Comparison of ENCODE assay signal across 17 cellular contexts in genomic region chr5:62935660-62936059, GRCh38.
DNase-seq lines count a peak whose midpoint lies in the region; ATAC-seq and TF ChIP-seq lines count a peak whose summit lies in the region.
"Had no signal": no experiment of that assay in that cellular context is flagged by ENCODE, and none has a peak within 500 bp of the region (broad histone marks: within the 10 kb centered on the region; RNA-seq: fewer than 3 reads in every experiment).

No MANE protein-coding gene starts in this region.

- H3K4me1 ChIP-seq in Caco-2, result peaks cover 69% of the 10 kb centered on the region
- H3K4me1 ChIP-seq: BLaER1 had no signal

- intact Hi-C loops in Caco-2 (cut with micrococcal nuclease; ENCODE audit: unreplicated experiment), result loop anchor here (5.0 kb wide), 1 partner anchor 143 kb away; no protein-coding TSS in a partner anchor

- H3K9me3 Mint-ChIP-seq in Caco-2 (ENCODE audit: unreplicated experiment), result no peaks in the 10 kb centered on the region
- no peaks in the 10 kb centered on the region for H3K9me3 Mint-ChIP-seq in activated T-cell treated with anti-CD3 and anti-CD28 coated beads, Interleukin-2, amount 50 U/mL, for 4 hours
- H3K9me3 Mint-ChIP-seq: CD4-positive, alpha-beta memory T cell had no signal

- H3K4me3 Mint-ChIP-seq in Caco-2 (ENCODE audit: unreplicated experiment), result no peak overlapping the region
- no peak overlapping the region for H3K4me3 Mint-ChIP-seq in activated T-cell treated with anti-CD3 and anti-CD28 coated beads, Interleukin-2, amount 50 U/mL, for 4 hours
- H3K4me3 Mint-ChIP-seq: CD14-positive monocyte; CD4-positive, alpha-beta memory T cell; HFFc6 had no signal

- no TSS peak for BruUV-seq in Caco-2 (replicated peaks; lab: Mats Ljungman, UMichigan)

- ATAC-seq in left lobe of liver (peak; percentile 67), HG03045 (IDR thresholded peaks at IDR 0.05; ENCODE audit: unreplicated experiment) (no peak)
- no peak for ATAC-seq in activated T-cell treated with anti-CD3 and anti-CD28 coated beads, Interleukin-2, amount 50 U/mL, for 4 hours
- ATAC-seq: GM12878, HCT116 had no signal

- DNase-seq in Caco-2 (no peak), choroid plexus epithelial cell (ENCODE audit: low read depth) (peak; percentile 69), left lobe of liver (ENCODE audit: low spot score) (no peak), renal cortical epithelial cell (ENCODE audit: low read depth) (peak; percentile 46)
- DNase-seq in activated CD4-positive, CD25-positive, alpha-beta regulatory T cell treated with anti-CD3 and anti-CD28 coated beads, Interleukin-2, amount 50 U/mL, for 72 hours, result no peak
- DNase-seq in activated T-cell treated with anti-CD3 and anti-CD28 coated beads, Interleukin-2, amount 50 U/mL, for 4 hours, result no peak
- DNase-seq: 8988T; Calu3; CD4-positive, alpha-beta memory T cell; DND-41; EL; HFFc6 had no signal

- no peaks in the 10 kb centered on the region for H3K27me3 Mint-ChIP-seq in Caco-2 (ENCODE audit: insufficient read depth, unreplicated experiment)
- H3K27me3 Mint-ChIP-seq in activated T-cell treated with anti-CD3 and anti-CD28 coated beads, Interleukin-2, amount 50 U/mL, for 4 hours (ENCODE audit: low read depth), result no peaks in the 10 kb centered on the region

- H3K36me3 Mint-ChIP-seq in Caco-2 (ENCODE audit: insufficient read depth, unreplicated experiment), result peaks cover 10% of the 10 kb centered on the region
- no peaks in the 10 kb centered on the region for H3K36me3 Mint-ChIP-seq in activated T-cell treated with anti-CD3 and anti-CD28 coated beads, Interleukin-2, amount 50 U/mL, for 4 hours (ENCODE audit: insufficient read depth)
- H3K36me3 Mint-ChIP-seq: CD14-positive monocyte; CD4-positive, alpha-beta memory T cell had no signal

- CTCF ChIA-PET in Caco-2 (lab: Charles Lee), result no interaction called here

- TF ChIP-seq CTCF in Caco-2 (IDR thresholded peaks at IDR 0.05; ENCODE audit: insufficient read depth in 1 of 2, low read depth in 1 of 2, low read length in 1 of 2, severe bottlenecking in 1 of 2, unreplicated experiment in 1 of 2) (no peak), choroid plexus epithelial cell (conservative IDR thresholded peaks at IDR 0.05; ENCODE audit: low read depth, low read length) (no peak)

- H3K9me3 ChIP-seq in Caco-2, result peaks cover 12% of the 10 kb centered on the region; the same call in 1 of the 2 replicates
- H3K9me3 ChIP-seq: BLaER1 had no signal

- no peaks in the 10 kb centered on the region for H3K36me3 ChIP-seq in Caco-2 (ENCODE audit: control insufficient read depth, insufficient read depth, low read length)
- H3K36me3 ChIP-seq: BLaER1 had no signal

- no peaks in the 10 kb centered on the region for H3K27me3 ChIP-seq in Caco-2 (replicated peaks; ENCODE audit: control insufficient read depth, insufficient read depth, low read length)
- H3K27me3 ChIP-seq: BLaER1 had no signal

- POLR2A ChIA-PET in Caco-2 (lab: Charles Lee), result no interaction called here

- H3K27ac Mint-ChIP-seq in Caco-2 (ENCODE audit: unreplicated experiment), result peak overlapping the region; percentile 95
- H3K27ac Mint-ChIP-seq: CD14-positive monocyte; CD4-positive, alpha-beta memory T cell; HFFc6 had no signal

- H3K4me3 ChIP-seq in Caco-2 (ENCODE audit: low read depth, low read length) (no peak overlapping the region), choroid plexus epithelial cell (ENCODE audit: low read depth, low read length) (no peak overlapping the region)
- H3K4me3 ChIP-seq: BLaER1, GM12878 had no signal

- H3K4me1 Mint-ChIP-seq in Caco-2 (ENCODE audit: low read depth, unreplicated experiment), result peaks cover 47% of the 10 kb centered on the region
- no peaks in the 10 kb centered on the region for H3K4me1 Mint-ChIP-seq in activated T-cell treated with anti-CD3 and anti-CD28 coated beads, Interleukin-2, amount 50 U/mL, for 4 hours (ENCODE audit: low read depth)
- H3K4me1 Mint-ChIP-seq: CD14-positive monocyte; CD4-positive, alpha-beta memory T cell had no signal

Comparison
In these comparisons a context has a peak if more than half of its experiments do, and no peak if none do; other contexts are left out.
1. DNase-seq: peak in choroid plexus epithelial cell (single experiment) and renal cortical epithelial cell (single experiment); none in Caco-2 (0 of 2), left lobe of liver (single experiment), activated CD4-positive, CD25-positive, alpha-beta regulatory T cell treated with anti-CD3 and anti-CD28 coated beads, Interleukin-2, amount 50 U/mL, for 72 hours (single experiment) and activated T-cell treated with anti-CD3 and anti-CD28 coated beads, Interleukin-2, amount 50 U/mL, for 4 hours (single experiment).